In the genomic region with DNA sequence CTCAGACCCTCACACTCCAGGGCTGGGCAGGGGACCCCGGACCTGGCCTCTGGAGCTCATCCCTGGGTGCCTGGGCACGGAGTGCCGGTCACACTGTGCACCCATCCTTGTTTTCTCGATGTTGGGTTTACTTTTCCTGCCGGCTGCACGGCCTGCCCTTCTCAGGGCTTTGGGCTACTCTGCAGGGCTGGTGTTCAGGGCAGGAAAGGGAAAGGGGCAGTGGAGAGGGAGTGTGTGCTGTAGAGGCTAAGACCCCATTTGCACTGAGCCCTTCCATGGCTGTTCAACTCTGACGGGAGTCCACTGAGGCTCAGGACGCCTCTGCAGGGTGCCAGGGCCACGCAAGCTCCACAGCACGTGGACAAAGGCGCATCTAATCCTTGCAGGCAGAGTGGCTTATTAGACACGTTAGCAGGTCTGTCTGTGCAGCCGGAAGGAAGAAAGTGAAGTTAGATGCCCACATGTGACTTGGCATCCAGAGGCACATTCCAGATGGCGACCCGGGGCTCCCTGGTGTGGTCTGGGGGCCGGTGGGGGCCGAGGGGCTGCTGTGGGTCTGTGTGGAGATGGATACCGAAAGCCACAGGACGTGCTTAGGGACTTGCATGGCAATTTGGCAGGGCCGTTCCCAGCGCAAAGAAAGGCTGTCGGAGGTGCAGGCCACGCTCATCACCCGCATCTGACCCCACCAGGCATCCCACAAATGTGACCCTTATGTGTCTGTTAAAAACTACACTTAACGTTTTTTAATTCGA, we compare ENCODE assay signal across 10 cellular contexts. TPM values are rescaled to one million over a fixed set of nuclear protein-coding genes. Genes with fewer than 3 reads are reported as not detected.
DNase-seq lines count a peak whose midpoint lies in the region; ATAC-seq, FAIRE-seq and TF ChIP-seq lines count a peak whose summit lies in the region.
"Had no signal": no experiment of that assay in that cellular context is flagged by ENCODE, and none has a peak within 500 bp of the region (broad histone marks: within the 10 kb centered on the region; RNA-seq: fewer than 3 reads in every experiment).

No MANE protein-coding gene starts in this region.

- no peak overlapping the region for H2AFZ ChIP-seq in endothelial cell of umbilical vein (ENCODE audit: low read depth, low read length)

- peak overlapping the region; percentile 47 for H3K9ac ChIP-seq in endothelial cell of umbilical vein (replicated peaks; ENCODE audit: extremely low read depth, insufficient read depth, low read length)
- H3K9ac ChIP-seq: KMS-11 had no signal

- H3K4me2 ChIP-seq in endothelial cell of umbilical vein (ENCODE audit: insufficient read depth, low read length), result peak overlapping the region; percentile 60
- H3K4me2 ChIP-seq: KMS-11 had no signal

- peaks cover 71% of the 10 kb centered on the region for H3K79me2 ChIP-seq in endothelial cell of umbilical vein (ENCODE audit: control insufficient read depth, insufficient read depth, low read length)

- peaks cover 14% of the 10 kb centered on the region for H3K4me1 Mint-ChIP-seq in activated CD4-positive, alpha-beta T cell treated with anti-CD3 and anti-CD28 coated beads, Interleukin-2, amount 10 ng/mL, durations not matched to agents 7 days and 5 days
- peaks cover 2 to 16% (median 6%) of the 10 kb centered on the region in 7 donors for H3K4me1 Mint-ChIP-seq in naive thymus-derived CD4-positive, alpha-beta T cell

- FAIRE-seq in endothelial cell of umbilical vein (lab: Jason Lieb, UNC), result no peak

- H3K27me3 Mint-ChIP-seq in activated CD4-positive, alpha-beta T cell treated with anti-CD3 and anti-CD28 coated beads, Interleukin-2, amount 10 ng/mL, durations not matched to agents 7 days and 5 days, result no peaks in the 10 kb centered on the region
- peaks cover 0 to 5% (median 0%) of the 10 kb centered on the region in 5 donors for H3K27me3 Mint-ChIP-seq in naive thymus-derived CD4-positive, alpha-beta T cell

- H3K9me3 Mint-ChIP-seq in activated CD4-positive, alpha-beta T cell treated with anti-CD3 and anti-CD28 coated beads, Interleukin-2, amount 10 ng/mL, durations not matched to agents 7 days and 5 days, result no peaks in the 10 kb centered on the region
- H3K9me3 Mint-ChIP-seq in naive thymus-derived CD4-positive, alpha-beta T cell, result no peaks in the 10 kb centered on the region
- H3K9me3 Mint-ChIP-seq: immature natural killer cell had no signal

- no peak for ATAC-seq in naive thymus-derived CD4-positive, alpha-beta T cell
- ATAC-seq in GM18519 (IDR thresholded peaks at IDR 0.05; ENCODE audit: low FRiP score, unreplicated experiment), result no peak

- no peak for TF ChIP-seq CTCF in endothelial cell of umbilical vein (IDR thresholded peaks at IDR 0.05; ENCODE audit: extremely low read depth in 1 of 2, insufficient read depth in 1 of 2, low read depth in 1 of 2, low read length in 2 of 2)
- no peak for TF ChIP-seq CTCF in tibial artery (IDR thresholded peaks at IDR 0.05)

- no peak for DNase-seq in activated CD4-positive, alpha-beta T cell treated with anti-CD3 and anti-CD28 coated beads, Interleukin-2, amount 10 ng/mL, durations not matched to agents 7 days and 5 days
- DNase-seq in activated CD4-positive, alpha-beta T cell treated with anti-CD3 and anti-CD28 coated beads for 4 hours, result no peak
- DNase-seq in endothelial cell of umbilical vein (ENCODE audit: low read depth, low spot score) (no peak), tibial artery (no peak), SJCRH30 (no peak), NCI-H1417 (lab: John Stamatoyannopoulos, UW) (no peak)
- DNase-seq in naive thymus-derived CD4-positive, alpha-beta T cell, result no peak

- no peak for TF ChIP-seq POLR2A in endothelial cell of umbilical vein (IDR thresholded peaks at IDR 0.05; ENCODE audit: low read depth, low read length)

- intact Hi-C loops in endothelial cell of umbilical vein (cut with micrococcal nuclease) (loop anchor here (1.0 to 2.0 kb wide), 7 partner anchors 34 to 298 kb away; partner anchors contain the start of gene COL18A1), tibial artery (cut with DNase I; ENCODE audit: low total_unique reads) (loop anchor here (2.0 kb wide), 1 partner anchor 146 kb away; no protein-coding TSS in a partner anchor)
- intact Hi-C loops in naive thymus-derived CD4-positive, alpha-beta T cell (cut with micrococcal nuclease), result loop anchor here (1.0 to 10.0 kb wide), 9 partner anchors 116 to 489 kb away; no protein-coding TSS in a partner anchor

- no peaks in the 10 kb centered on the region for H4K20me1 ChIP-seq in endothelial cell of umbilical vein (replicated peaks; ENCODE audit: control insufficient read depth, extremely low read depth, insufficient read depth, low read length)

- H3K36me3 ChIP-seq in endothelial cell of umbilical vein (ENCODE audit: control insufficient read depth in 2 of 2, extremely low read depth in 1 of 2, insufficient read depth in 2 of 2, low read length in 2 of 2), result no peaks in the 10 kb centered on the region
- no peaks in the 10 kb centered on the region for H3K36me3 ChIP-seq in naive thymus-derived CD4-positive, alpha-beta T cell (ENCODE audit: control insufficient read depth in 2 of 3, insufficient read depth in 3 of 3, low read length in 3 of 3)
- H3K36me3 ChIP-seq in tibial artery, result no peaks in the 10 kb centered on the region
- no peaks in the 10 kb centered on the region for H3K36me3 ChIP-seq in SJCRH30

- peak overlapping the region; percentile 82 for H3K27ac ChIP-seq in endothelial cell of umbilical vein (ENCODE audit: insufficient read depth, low read depth, low read length)
- H3K27ac ChIP-seq in naive thymus-derived CD4-positive, alpha-beta T cell (ENCODE audit: low read depth, low read length), result peak overlapping the region; percentile 66
- peak overlapping the region; percentile 65 to 75 for H3K27ac ChIP-seq in tibial artery
- H3K27ac ChIP-seq in SJCRH30, result no peak overlapping the region
- H3K27ac ChIP-seq: KMS-11 had no signal

- peak overlapping the region; percentile 87 for H3K27ac Mint-ChIP-seq in activated CD4-positive, alpha-beta T cell treated with anti-CD3 and anti-CD28 coated beads, Interleukin-2, amount 10 ng/mL, durations not matched to agents 7 days and 5 days
- peak overlapping the region in 5 of 9 donors; percentile 46 to 92 (median 79) for H3K27ac Mint-ChIP-seq in naive thymus-derived CD4-positive, alpha-beta T cell

- H3K4me3 Mint-ChIP-seq in activated CD4-positive, alpha-beta T cell treated with anti-CD3 and anti-CD28 coated beads, Interleukin-2, amount 10 ng/mL, durations not matched to agents 7 days and 5 days, result peak overlapping the region; percentile 49
- H3K4me3 Mint-ChIP-seq in naive thymus-derived CD4-positive, alpha-beta T cell, result peak overlapping the region in 6 of 10 donors; percentile 71 to 82 (median 73)

- CTCF ChIA-PET in activated CD4-positive, alpha-beta T cell treated with anti-CD3 and anti-CD28 coated beads, Interleukin-2, amount 10 ng/mL, durations not matched to agents 7 days and 5 days (lab: Charles Lee), result interaction anchor here (2.9 kb wide), 1 partner anchor 148 kb away, joined by 7 read pairs; no protein-coding TSS in a partner anchor
- CTCF ChIA-PET in endothelial cell of umbilical vein (lab: Charles Lee), result interaction anchor here (1.3 to 2.1 kb wide), 3 partner anchors 32 to 298 kb away, joined by 5 to 10 read pairs (median 8); no protein-coding TSS in a partner anchor
- CTCF ChIA-PET in naive thymus-derived CD4-positive, alpha-beta T cell (lab: Charles Lee), result interaction anchor here (0.9 kb wide), 1 partner anchor 180 kb away, joined by 3 read pairs; no protein-coding TSS in a partner anchor

- POLR2A ChIA-PET in activated CD4-positive, alpha-beta T cell treated with anti-CD3 and anti-CD28 coated beads, Interleukin-2, amount 10 ng/mL, durations not matched to agents 7 days and 5 days (lab: Charles Lee), result no interaction called here
- POLR2A ChIA-PET in endothelial cell of umbilical vein (lab: Charles Lee), result interaction anchor here (0.7 kb wide), 1 partner anchor 121 kb away, joined by 4 read pairs; no protein-coding TSS in a partner anchor
- POLR2A ChIA-PET in naive thymus-derived CD4-positive, alpha-beta T cell (lab: Charles Lee), result interaction anchor here (0.7 kb wide), 1 partner anchor 150 kb away, joined by 3 read pairs; no protein-coding TSS in a partner anchor

- H3K4me3 ChIP-seq in endothelial cell of umbilical vein (replicated peaks in 1 of 3; ENCODE audit: insufficient read depth in 1 of 3, low read depth in 1 of 3, low read length in 3 of 3) (peak overlapping the region in 1 of 3 experiments; percentile 7), tibial artery (peak overlapping the region; percentile 24 to 49), SJCRH30 (no peak overlapping the region)
- H3K4me3 ChIP-seq in naive thymus-derived CD4-positive, alpha-beta T cell (ENCODE audit: low read length), result peak overlapping the region; percentile 46

- no peaks in the 10 kb centered on the region for H3K9me1 ChIP-seq in endothelial cell of umbilical vein (replicated peaks; ENCODE audit: control insufficient read depth, extremely low read depth, insufficient read depth, low read length)

- H3K27me3 ChIP-seq in endothelial cell of umbilical vein (ENCODE audit: control insufficient read depth in 2 of 2, insufficient read depth in 2 of 2, low read length in 2 of 2) (no peaks in the 10 kb centered on the region), tibial artery (no peaks in the 10 kb centered on the region), SJCRH30 (no peaks in the 10 kb centered on the region)
- no peaks in the 10 kb centered on the region for H3K27me3 ChIP-seq in naive thymus-derived CD4-positive, alpha-beta T cell (ENCODE audit: control insufficient read depth in 2 of 2, insufficient read depth in 2 of 2, low read length in 2 of 2)

- BruUV-seq in endothelial cell of umbilical vein (replicated peaks; lab: Mats Ljungman, UMichigan), result no TSS peak

- H3K4me1 ChIP-seq in endothelial cell of umbilical vein (ENCODE audit: control insufficient read depth, extremely low read depth, insufficient read depth, low read length), result peaks cover 15% of the 10 kb centered on the region
- peaks cover 4% of the 10 kb centered on the region in 2 donors for H3K4me1 ChIP-seq in naive thymus-derived CD4-positive, alpha-beta T cell (ENCODE audit: control insufficient read depth in 2 of 2, insufficient read depth in 2 of 2, low read length in 2 of 2)
- peaks cover 4 to 60% (median 48%) of the 10 kb centered on the region in 4 donors for H3K4me1 ChIP-seq in tibial artery
- no peaks in the 10 kb centered on the region for H3K4me1 ChIP-seq in SJCRH30

- H3K9me3 ChIP-seq in endothelial cell of umbilical vein (replicated peaks; ENCODE audit: control insufficient read depth, insufficient read depth, low read length) (no peaks in the 10 kb centered on the region), tibial artery (no peaks in the 10 kb centered on the region), SJCRH30 (replicated peaks) (no peaks in the 10 kb centered on the region)
- no peaks in the 10 kb centered on the region for H3K9me3 ChIP-seq in naive thymus-derived CD4-positive, alpha-beta T cell (ENCODE audit: control insufficient read depth in 2 of 3, low read length in 3 of 3)

- dilution Hi-C loops in endothelial cell of umbilical vein (cut with MboI; ENCODE audit: extremely low pct_ligation_motif_present, low sequenced_read_pairs), result no loop called here

- no peaks in the 10 kb centered on the region for H3K36me3 Mint-ChIP-seq in activated CD4-positive, alpha-beta T cell treated with anti-CD3 and anti-CD28 coated beads, Interleukin-2, amount 10 ng/mL, durations not matched to agents 7 days and 5 days (ENCODE audit: low read depth)
- no peaks in the 10 kb centered on the region for H3K36me3 Mint-ChIP-seq in naive thymus-derived CD4-positive, alpha-beta T cell
- H3K36me3 Mint-ChIP-seq: immature natural killer cell had no signal

RNA-seq across cellular contexts. Expression of gene COL18A1, which starts 33.6 kb away (rescaled TPM):
- 1 to 10 TPM; 2.8 to 3.1 TPM for total RNA-seq in activated CD4-positive, alpha-beta T cell treated with anti-CD3 and anti-CD28 coated beads, Interleukin-2, amount 10 ng/mL, durations not matched to agents 7 days and 5 days
- total RNA-seq in endothelial cell of umbilical vein, result 252 and 274 TPM in 2 replicates
- 198 and 296 TPM in 2 replicates for polyA plus RNA-seq in endothelial cell of umbilical vein
- 141 and 210 TPM in 2 replicates for polyA plus RNA-seq in endothelial cell of umbilical vein (2011; cell fraction: cytosol; rRNA removed)
- 261 and 289 TPM in 2 replicates for polyA plus RNA-seq in endothelial cell of umbilical vein (2011; cell fraction: nucleus; rRNA removed)
- polyA plus RNA-seq in endothelial cell of umbilical vein (2012), result 99.3 and 197 TPM in 2 replicates
- 51.4 and 59.0 TPM in 2 replicates for polyA minus RNA-seq in endothelial cell of umbilical vein
- not detected for polyA minus RNA-seq in endothelial cell of umbilical vein (2011; cell fraction: cytosol; rRNA and poly(A)+ RNA removed)
- polyA minus RNA-seq in endothelial cell of umbilical vein (2011; cell fraction: nucleus; rRNA and poly(A)+ RNA removed), result 37.0 and 65.1 TPM in 2 replicates
- 10 to 100 TPM in 4 of 5 experiments, 1 to 10 TPM in 1; 9.0 to 89.8 (median 15.4) TPM for total RNA-seq in naive thymus-derived CD4-positive, alpha-beta T cell
- polyA plus RNA-seq in naive thymus-derived CD4-positive, alpha-beta T cell, result 10 to 100 TPM in 1 of 2 donors, 1 to 10 TPM in 1; 7.0 to 15.5 TPM
- total RNA-seq in SJCRH30 (2014; rRNA removed; shearing (Covaris generic)), result 18.5 and 19.5 TPM in 2 replicates
